34 cellular contexts compared by ENCODE assay signal in genomic region chr7:109109558-109109957, GRCh38.
"Had no signal": no experiment of that assay in that cellular context is flagged by ENCODE, and none has a peak within 500 bp of the region (broad histone marks: within the 10 kb centered on the region; RNA-seq: fewer than 3 reads in every experiment).

No MANE protein-coding gene starts in this region.

- DNase-seq: Karpas-422, Kasumi-1, MG63, MM.1S, MV-4-11, NCI-H1048, NCI-H1092, NCI-H1092 treated with DMSO at 0.1 percent for 48 hours, NCI-H1105, NCI-H1105 treated with DMSO at 0.1 percent for 48 hours, NCI-H1417, NCI-H1417 treated with DMSO at 0.1 percent for 48 hours, NCI-H1436, NCI-H1436 treated with DMSO at 0.1 percent for 48 hours, NCI-H146, NCI-H1694, NCI-H1694 treated with DMSO at 0.1 percent for 48 hours, NCI-H187, NCI-H187 treated with DMSO at 0.1 percent for 48 hours, NCI-H1930, NCI-H2029, NCI-H2029 treated with DMSO at 0.1 percent for 48 hours, NCI-H2081, NCI-H2081 treated with DMSO at 0.1 percent for 48 hours, NCI-H2107, NCI-H2171, NCI-H2171 treated with DMSO at 0.1 percent for 48 hours, NCI-H2227 treated with DMSO at 0.1 percent for 48 hours, NCI-H226, NCI-H345, NCI-H446, NCI-H446 treated with DMSO at 0.1 percent for 48 hours, NCI-H510A had no signal

- H3K9ac ChIP-seq: KMS-11 had no signal

- H3K27me3 ChIP-seq: MG63 had no signal

- H3K4me3 ChIP-seq: MG63 had no signal

- H3K27ac ChIP-seq: KMS-11 had no signal

- H3K4me2 ChIP-seq: KMS-11 had no signal

- H3K9me3 ChIP-seq: MG63 had no signal

- H3K36me3 ChIP-seq: MG63 had no signal
